Comparison of ENCODE assay signal across 17 cellular contexts in genomic region chr5:14160116-14160515, GRCh38. TPM values are rescaled to one million over a fixed set of nuclear protein-coding genes. Genes with fewer than 3 reads are reported as not detected.
DNase-seq lines count a peak whose midpoint lies in the region; ATAC-seq and TF ChIP-seq lines count a peak whose summit lies in the region.
"Had no signal": no experiment of that assay in that cellular context is flagged by ENCODE, and none has a peak within 500 bp of the region (broad histone marks: within the 10 kb centered on the region; RNA-seq: fewer than 3 reads in every experiment).

No MANE protein-coding gene starts in this region.

- intact Hi-C loops in esophagus muscularis mucosa (cut with DNase I), result no loop called here

- H3K4me2 ChIP-seq in BLaER1 treated with 17β-estradiol and CSF1 and Interleukin-3, amounts not matched to agents 10 nM and 100 nM, result peak overlapping the region in 8 of 11 experiments; percentile 27 to 90 (median 79); a peak in 15 of 22 replicates
- no peak overlapping the region for H3K4me2 ChIP-seq in GM23338

- peaks cover 44 to 61% (median 59%) of the 10 kb centered on the region in 10 experiments for H3K4me1 ChIP-seq in BLaER1 treated with 17β-estradiol and CSF1 and Interleukin-3, amounts not matched to agents 10 nM and 100 nM
- H3K4me1 ChIP-seq in GM23338 (ENCODE audit: insufficient read depth) (peaks cover 41% of the 10 kb centered on the region), esophagus muscularis mucosa (peaks cover 43 to 82% (median 73%) of the 10 kb centered on the region in 4 donors), BE2C (peaks cover 19% of the 10 kb centered on the region)

- WGBS in esophagus muscularis mucosa, result 53% methylated on average over 6 of the region's 6 CpGs

- H3K4me1 Mint-ChIP-seq in GM23338, result peaks cover 21% of the 10 kb centered on the region
- H3K4me1 Mint-ChIP-seq in effector memory CD8-positive, alpha-beta T cell (ENCODE audit: low read depth in 2 of 2), result no peaks in the 10 kb centered on the region
- H3K4me1 Mint-ChIP-seq: activated CD4-positive, alpha-beta T cell treated with anti-CD3 and anti-CD28 coated beads, Interleukin-2, amount 10 ng/mL, durations not matched to agents 24 days and 14 days had no signal

- no peaks in the 10 kb centered on the region for H3F3A ChIP-seq in GM23338 (replicated peaks; ENCODE audit: low read depth)

- peaks cover 0 to 59% (median 29%) of the 10 kb centered on the region in 11 experiments; a peak in 19 of 22 replicates for H3K36me3 ChIP-seq in BLaER1 treated with 17β-estradiol and CSF1 and Interleukin-3, amounts not matched to agents 10 nM and 100 nM
- no peaks in the 10 kb centered on the region for H3K36me3 ChIP-seq in GM23338 (ENCODE audit: insufficient read depth)
- no peaks in the 10 kb centered on the region for H3K36me3 ChIP-seq in esophagus muscularis mucosa
- H3K36me3 ChIP-seq in BE2C, result no peaks in the 10 kb centered on the region

- TF ChIP-seq CTCF in GM23338 (conservative IDR thresholded peaks at IDR 0.05; ENCODE audit: low read depth in 2 of 2) (no peak), esophagus muscularis mucosa (IDR thresholded peaks at IDR 0.05) (no peak), BE2C (IDR thresholded peaks at IDR 0.05; ENCODE audit: low read depth, low read length) (no peak)

- H3K79me2 ChIP-seq in GM23338 (replicated peaks; ENCODE audit: insufficient read depth), result peaks cover 99% of the 10 kb centered on the region

- peaks cover 10% of the 10 kb centered on the region; the same call in 2 of the 3 replicates for H3K9me3 Mint-ChIP-seq in GM23338
- peaks cover 0 to 3% of the 10 kb centered on the region in 2 donors for H3K9me3 Mint-ChIP-seq in effector memory CD8-positive, alpha-beta T cell
- H3K9me3 Mint-ChIP-seq: activated CD4-positive, alpha-beta T cell treated with anti-CD3 and anti-CD28 coated beads, Interleukin-2, amount 10 ng/mL, durations not matched to agents 24 days and 14 days; T-helper 2 cell treated with Interferon-gamma antibody and Interleukin-4, amounts not matched to agents 5 μg/mL and 100 μg/mL, for 36 hours had no signal

- H3K36me3 Mint-ChIP-seq in GM23338 (ENCODE audit: low read depth), result peaks cover 23% of the 10 kb centered on the region
- no peaks in the 10 kb centered on the region for H3K36me3 Mint-ChIP-seq in effector memory CD8-positive, alpha-beta T cell (ENCODE audit: insufficient read depth)

- no peak for DNase-seq in GM23338 (ENCODE audit: low spot score)
- peak; percentile 85 to 86 for DNase-seq in NCI-H526 (lab: John Stamatoyannopoulos, UW)
- DNase-seq in esophagus muscularis mucosa (ENCODE audit: extremely low spot score), result peak; percentile 68
- no peak for DNase-seq in GM19238 (ENCODE audit: insufficient read length, low spot score)
- no peak for DNase-seq in effector memory CD8-positive, alpha-beta T cell
- no peak for DNase-seq in islet precursor cell
- no peak for DNase-seq in BE2C
- DNase-seq: activated CD4-positive, alpha-beta T cell treated with anti-CD3 and anti-CD28 coated beads, Interleukin-2, amount 10 ng/mL, durations not matched to agents 24 days and 14 days; activated T-cell treated with anti-CD3 and anti-CD28 coated beads, Interleukin-2, amount 50 U/mL, for 4 hours; caudate nucleus; foreskin keratinocyte; Right ventricle myocardium superior; stimulated activated naive CD8-positive, alpha-beta T cell treated with anti-CD3 and anti-CD28 coated beads, Interleukin-15, Interleukin-2, amounts not matched to agents 100 U/mL and 50 U/mL, for 24 hours had no signal

- no peak for TF ChIP-seq EP300 in esophagus muscularis mucosa (IDR thresholded peaks at IDR 0.05)

- H3K27me3 ChIP-seq in BLaER1 treated with 17β-estradiol and CSF1 and Interleukin-3, amounts not matched to agents 10 nM and 100 nM, result no peaks in the 10 kb centered on the region
- H3K27me3 ChIP-seq in GM23338 (ENCODE audit: insufficient read depth), result no peaks in the 10 kb centered on the region
- no peaks in the 10 kb centered on the region for H3K27me3 ChIP-seq in esophagus muscularis mucosa
- H3K27me3 ChIP-seq in BE2C, result no peaks in the 10 kb centered on the region
- H3K27me3 ChIP-seq: foreskin keratinocyte had no signal

- H3K9me2 ChIP-seq in GM23338 (ENCODE audit: insufficient read depth), result no peaks in the 10 kb centered on the region

- H3K27me3 Mint-ChIP-seq in GM23338 (ENCODE audit: insufficient read depth, low read depth, poor library complexity), result peaks cover 2% of the 10 kb centered on the region
- H3K27me3 Mint-ChIP-seq in effector memory CD8-positive, alpha-beta T cell, result no peaks in the 10 kb centered on the region
- H3K27me3 Mint-ChIP-seq: activated CD4-positive, alpha-beta T cell treated with anti-CD3 and anti-CD28 coated beads, Interleukin-2, amount 10 ng/mL, durations not matched to agents 24 days and 14 days had no signal

- H2AFZ ChIP-seq in GM23338, result no peak overlapping the region

- no peak for TF ChIP-seq POLR2A in esophagus muscularis mucosa (IDR thresholded peaks at IDR 0.05; ENCODE audit: low read depth)

- H3K27ac ChIP-seq in BLaER1 treated with 17β-estradiol and CSF1 and Interleukin-3, amounts not matched to agents 10 nM and 100 nM, result peak overlapping the region in 6 of 11 experiments; percentile 2 to 24 (median 20); a peak in 5 of 22 replicates
- peak overlapping the region; percentile 22; the same call in 1 of the 2 replicates for H3K27ac ChIP-seq in GM23338 (ENCODE audit: low read depth)
- H3K27ac ChIP-seq in esophagus muscularis mucosa (replicated peaks in 1 of 4), result no peak overlapping the region
- H3K27ac ChIP-seq: foreskin keratinocyte, skin epidermis had no signal

- 0 out of 22 replicates have a peak overlapping the region, but pooled peaks of 1 of the 11 experiments have one; percentile 23 for H3K9ac ChIP-seq in BLaER1 treated with 17β-estradiol and CSF1 and Interleukin-3, amounts not matched to agents 10 nM and 100 nM

- H4K20me1 ChIP-seq in BLaER1 treated with 17β-estradiol and CSF1 and Interleukin-3, amounts not matched to agents 10 nM and 100 nM, result peaks cover 13 to 99% (median 78%) of the 10 kb centered on the region in 11 experiments; a peak in 20 of 22 replicates
- peaks cover 74% of the 10 kb centered on the region for H4K20me1 ChIP-seq in GM23338 (replicated peaks; ENCODE audit: insufficient read depth)

- no peak overlapping the region for H3K4me3 Mint-ChIP-seq in GM23338
- H3K4me3 Mint-ChIP-seq in effector memory CD8-positive, alpha-beta T cell, result no peak overlapping the region
- H3K4me3 Mint-ChIP-seq: activated CD4-positive, alpha-beta T cell treated with anti-CD3 and anti-CD28 coated beads, Interleukin-2, amount 10 ng/mL, durations not matched to agents 24 days and 14 days; activated T-cell treated with anti-CD3 and anti-CD28 coated beads, Interleukin-2, amount 50 U/mL, for 4 hours; T-helper 2 cell treated with Interferon-gamma antibody and Interleukin-4, amounts not matched to agents 5 μg/mL and 100 μg/mL, for 36 hours had no signal

- H3K9me3 ChIP-seq in BLaER1 treated with 17β-estradiol and CSF1 and Interleukin-3, amounts not matched to agents 10 nM and 100 nM (replicated peaks in 1 of 11), result peaks cover 20 to 49% (median 46%) of the 10 kb centered on the region in 11 experiments
- H3K9me3 ChIP-seq in esophagus muscularis mucosa (peaks cover 0 to 6% (median 0%) of the 10 kb centered on the region in 4 donors), BE2C (no peaks in the 10 kb centered on the region)

- no peak overlapping the region for H3K27ac Mint-ChIP-seq in GM23338
- H3K27ac Mint-ChIP-seq in effector memory CD8-positive, alpha-beta T cell, result no peak overlapping the region
- H3K27ac Mint-ChIP-seq: activated CD4-positive, alpha-beta T cell treated with anti-CD3 and anti-CD28 coated beads, Interleukin-2, amount 10 ng/mL, durations not matched to agents 24 days and 14 days; T-helper 2 cell treated with Interferon-gamma antibody and Interleukin-4, amounts not matched to agents 5 μg/mL and 100 μg/mL, for 36 hours had no signal

- ATAC-seq in GM23338, result peak; percentile 19; the same call in 1 of the 3 replicates
- no peak for ATAC-seq in effector memory CD8-positive, alpha-beta T cell (replicated peaks)
- ATAC-seq: activated T-cell treated with anti-CD3 and anti-CD28 coated beads, Interleukin-2, amount 50 U/mL, for 4 hours; foreskin keratinocyte; stimulated activated naive CD8-positive, alpha-beta T cell treated with anti-CD3 and anti-CD28 coated beads, Interleukin-15, Interleukin-2, amounts not matched to agents 100 U/mL and 50 U/mL, for 24 hours had no signal

- H3K4me3 ChIP-seq in BLaER1 treated with 17β-estradiol and CSF1 and Interleukin-3, amounts not matched to agents 10 nM and 100 nM, result no peak overlapping the region
- H3K4me3 ChIP-seq in GM23338 (no peak overlapping the region), esophagus muscularis mucosa (no peak overlapping the region), BE2C (ENCODE audit: low read depth, low read length) (no peak overlapping the region)
- H3K4me3 ChIP-seq: lung, skin epidermis had no signal

TF ChIP-seq in GM23338, 12 proteins besides CTCF, POLR2A, EP300 and RAD21 (continues in another document):
- no peak for TF ChIP-seq POLR2AphosphoS5 (IDR thresholded peaks at IDR 0.05; ENCODE audit: low read depth)
- no peak for TF ChIP-seq STAT1 (IDR thresholded peaks at IDR 0.05; ENCODE audit: unreplicated experiment)
- no peak for TF ChIP-seq NANOG (IDR thresholded peaks at IDR 0.05; ENCODE audit: borderline replicate concordance)
- TF ChIP-seq CREB1 (CRISPR knock-in tag; IDR thresholded peaks at IDR 0.05; ENCODE audit: low read depth), result no peak
- no peak for TF ChIP-seq ZNF331 (CRISPR knock-in tag; IDR thresholded peaks at IDR 0.05; ENCODE audit: low read depth)
- TF ChIP-seq EZH2 (IDR thresholded peaks at IDR 0.05; ENCODE audit: low read depth, unreplicated experiment), result no peak
- TF ChIP-seq JUNB (IDR thresholded peaks at IDR 0.05; ENCODE audit: unreplicated experiment), result no peak
- no peak for TF ChIP-seq EZH2phosphoT487 (IDR thresholded peaks at IDR 0.05; ENCODE audit: unreplicated experiment)

RNA-seq across cellular contexts. Expression of gene TRIO, which starts 17.0 kb away (rescaled TPM):
- total RNA-seq in GM23338 (2014; rRNA removed; shearing (Covaris generic)), result 83.7 and 113 TPM in 2 replicates
- 13.8 and 14.9 TPM in 2 replicates for polyA plus RNA-seq in GM23338 (2016; fragmentation: Nextera tagmentation; extraction: Ambion mirVana)
- total RNA-seq in esophagus muscularis mucosa, result 100 to 1,000 TPM; 112 to 155 (median 145) TPM
- 169 TPM for polyA plus RNA-seq in BE2C (2012; ENCODE audit: insufficient read depth, insufficient read length, low read depth)

Comparison
In these comparisons a context has a peak if more than half of its experiments do, and no peak if none do; other contexts are left out.
1. H3K27ac ChIP-seq: peak in BLaER1 treated with 17β-estradiol and CSF1 and Interleukin-3, amounts not matched to agents 10 nM and 100 nM (6 of 11) and GM23338 (single experiment); none in esophagus muscularis mucosa (0 of 4).
2. DNase-seq: peak in NCI-H526 (2 of 2) and esophagus muscularis mucosa (single experiment); none in GM23338 (single experiment), GM19238 (single experiment), effector memory CD8-positive, alpha-beta T cell (0 of 3), islet precursor cell (single experiment) and BE2C (single experiment).